ENCODE assay signal across 1 cellular context in genomic region chr20:57393321-57394086, GRCh38.
TF ChIP-seq lines count a peak whose summit lies in the region.

No MANE protein-coding gene starts in this region.

TF ChIP-seq in HepG2, 621 proteins besides CTCF, POLR2A, EP300 and RAD21:
- TF ChIP-seq KMT2A (CRISPR knock-in tag; IDR thresholded peaks at IDR 0.05) (no peak), ZBTB4 (CRISPR knock-in tag; IDR thresholded peaks at IDR 0.05; ENCODE audit: borderline replicate concordance) (no peak), ZNF629 (CRISPR knock-in tag; conservative IDR thresholded peaks at IDR 0.05) (peak; percentile 40; the same call in 1 of the 2 replicates), ZNF782 (CRISPR knock-in tag; IDR thresholded peaks at IDR 0.05; ENCODE audit: borderline replicate concordance) (0 out of 2 replicates have a peak, but pooled peaks have one; percentile 36), ZNF225 (CRISPR knock-in tag; IDR thresholded peaks at IDR 0.05) (0 out of 2 replicates have a peak, but pooled peaks have one; percentile 34), ZNF75D (CRISPR knock-in tag; IDR thresholded peaks at IDR 0.05; ENCODE audit: borderline replicate concordance) (0 out of 2 replicates have a peak, but pooled peaks have one; percentile 65), ZKSCAN5 (CRISPR knock-in tag; IDR thresholded peaks at IDR 0.05) (no peak), ZFX (CRISPR knock-in tag; IDR thresholded peaks at IDR 0.05; ENCODE audit: low read depth) (0 out of 2 replicates have a peak, but pooled peaks have one; percentile 16), ZNF331 (CRISPR knock-in tag; IDR thresholded peaks at IDR 0.05) (no peak), PHF20 (CRISPR knock-in tag; IDR thresholded peaks at IDR 0.05) (no peak), PAXIP1 (CRISPR knock-in tag; conservative IDR thresholded peaks at IDR 0.05) (no peak)
